In the genomic region with DNA sequence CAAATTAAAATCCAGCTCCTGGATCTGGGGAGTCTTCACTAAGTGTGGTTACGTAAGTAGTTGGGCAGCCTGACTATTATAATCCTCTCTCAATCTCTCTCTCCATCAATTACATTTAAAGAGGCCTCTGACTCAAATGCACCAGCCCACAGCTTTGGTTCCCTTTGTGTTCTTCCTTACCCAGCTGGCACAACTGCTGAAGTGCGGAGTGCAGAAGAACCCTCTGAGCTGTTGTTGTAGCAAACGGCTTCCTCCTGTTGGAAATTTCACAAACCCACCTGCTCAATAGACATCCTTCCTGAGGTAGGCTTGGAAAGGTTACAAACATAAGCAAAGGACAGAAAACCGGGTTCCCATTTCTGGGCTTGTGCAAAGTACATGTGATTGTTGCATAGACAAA, we compare ENCODE assay signal across 1 cellular context.
TF ChIP-seq lines count a peak whose summit lies in the region.

No MANE protein-coding gene starts in this region.

TF ChIP-seq in GM23338, 12 proteins besides CTCF, POLR2A, EP300 and RAD21 (continued from another document):
- TF ChIP-seq, protein P1, sequence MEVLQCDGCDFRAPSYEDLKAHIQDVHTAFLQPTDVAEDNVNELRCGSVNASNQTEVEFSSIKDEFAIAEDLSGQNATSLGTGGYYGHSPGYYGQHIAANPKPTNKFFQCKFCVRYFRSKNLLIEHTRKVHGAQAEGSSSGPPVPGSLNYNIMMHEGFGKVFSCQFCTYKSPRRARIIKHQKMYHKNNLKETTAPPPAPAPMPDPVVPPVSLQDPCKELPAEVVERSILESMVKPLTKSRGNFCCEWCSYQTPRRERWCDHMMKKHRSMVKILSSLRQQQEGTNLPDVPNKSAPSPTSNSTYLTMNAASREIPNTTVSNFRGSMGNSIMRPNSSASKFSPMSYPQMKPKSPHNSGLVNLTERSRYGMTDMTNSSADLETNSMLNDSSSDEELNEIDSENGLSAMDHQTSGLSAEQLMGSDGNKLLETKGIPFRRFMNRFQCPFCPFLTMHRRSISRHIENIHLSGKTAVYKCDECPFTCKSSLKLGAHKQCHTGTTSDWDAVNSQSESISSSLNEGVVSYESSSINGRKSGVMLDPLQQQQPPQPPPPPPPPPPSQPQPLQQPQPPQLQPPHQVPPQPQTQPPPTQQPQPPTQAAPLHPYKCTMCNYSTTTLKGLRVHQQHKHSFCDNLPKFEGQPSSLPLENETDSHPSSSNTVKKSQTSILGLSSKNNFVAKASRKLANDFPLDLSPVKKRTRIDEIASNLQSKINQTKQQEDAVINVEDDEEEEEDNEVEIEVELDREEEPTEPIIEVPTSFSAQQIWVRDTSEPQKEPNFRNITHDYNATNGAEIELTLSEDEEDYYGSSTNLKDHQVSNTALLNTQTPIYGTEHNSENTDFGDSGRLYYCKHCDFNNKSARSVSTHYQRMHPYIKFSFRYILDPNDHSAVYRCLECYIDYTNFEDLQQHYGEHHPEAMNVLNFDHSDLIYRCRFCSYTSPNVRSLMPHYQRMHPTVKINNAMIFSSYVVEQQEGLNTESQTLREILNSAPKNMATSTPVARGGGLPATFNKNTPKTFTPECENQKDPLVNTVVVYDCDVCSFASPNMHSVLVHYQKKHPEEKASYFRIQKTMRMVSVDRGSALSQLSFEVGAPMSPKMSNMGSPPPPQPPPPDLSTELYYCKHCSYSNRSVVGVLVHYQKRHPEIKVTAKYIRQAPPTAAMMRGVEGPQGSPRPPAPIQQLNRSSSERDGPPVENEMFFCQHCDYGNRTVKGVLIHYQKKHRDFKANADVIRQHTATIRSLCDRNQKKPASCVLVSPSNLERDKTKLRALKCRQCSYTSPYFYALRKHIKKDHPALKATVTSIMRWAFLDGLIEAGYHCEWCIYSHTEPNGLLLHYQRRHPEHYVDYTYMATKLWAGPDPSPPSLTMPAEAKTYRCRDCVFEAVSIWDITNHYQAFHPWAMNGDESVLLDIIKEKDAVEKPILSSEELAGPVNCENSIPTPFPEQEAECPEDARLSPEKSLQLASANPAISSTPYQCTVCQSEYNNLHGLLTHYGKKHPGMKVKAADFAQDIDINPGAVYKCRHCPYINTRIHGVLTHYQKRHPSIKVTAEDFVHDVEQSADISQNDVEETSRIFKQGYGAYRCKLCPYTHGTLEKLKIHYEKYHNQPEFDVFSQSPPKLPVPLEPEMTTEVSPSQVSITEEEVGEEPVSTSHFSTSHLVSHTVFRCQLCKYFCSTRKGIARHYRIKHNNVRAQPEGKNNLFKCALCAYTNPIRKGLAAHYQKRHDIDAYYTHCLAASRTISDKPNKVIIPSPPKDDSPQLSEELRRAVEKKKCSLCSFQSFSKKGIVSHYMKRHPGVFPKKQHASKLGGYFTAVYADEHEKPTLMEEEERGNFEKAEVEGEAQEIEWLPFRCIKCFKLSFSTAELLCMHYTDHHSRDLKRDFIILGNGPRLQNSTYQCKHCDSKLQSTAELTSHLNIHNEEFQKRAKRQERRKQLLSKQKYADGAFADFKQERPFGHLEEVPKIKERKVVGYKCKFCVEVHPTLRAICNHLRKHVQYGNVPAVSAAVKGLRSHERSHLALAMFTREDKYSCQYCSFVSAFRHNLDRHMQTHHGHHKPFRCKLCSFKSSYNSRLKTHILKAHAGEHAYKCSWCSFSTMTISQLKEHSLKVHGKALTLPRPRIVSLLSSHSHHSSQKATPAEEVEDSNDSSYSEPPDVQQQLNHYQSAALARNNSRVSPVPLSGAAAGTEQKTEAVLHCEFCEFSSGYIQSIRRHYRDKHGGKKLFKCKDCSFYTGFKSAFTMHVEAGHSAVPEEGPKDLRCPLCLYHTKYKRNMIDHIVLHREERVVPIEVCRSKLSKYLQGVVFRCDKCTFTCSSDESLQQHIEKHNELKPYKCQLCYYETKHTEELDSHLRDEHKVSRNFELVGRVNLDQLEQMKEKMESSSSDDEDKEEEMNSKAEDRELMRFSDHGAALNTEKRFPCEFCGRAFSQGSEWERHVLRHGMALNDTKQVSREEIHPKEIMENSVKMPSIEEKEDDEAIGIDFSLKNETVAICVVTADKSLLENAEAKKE (CRISPR knock-in tag; IDR thresholded peaks at IDR 0.05) = no peak
- TF ChIP-seq, protein P2, sequence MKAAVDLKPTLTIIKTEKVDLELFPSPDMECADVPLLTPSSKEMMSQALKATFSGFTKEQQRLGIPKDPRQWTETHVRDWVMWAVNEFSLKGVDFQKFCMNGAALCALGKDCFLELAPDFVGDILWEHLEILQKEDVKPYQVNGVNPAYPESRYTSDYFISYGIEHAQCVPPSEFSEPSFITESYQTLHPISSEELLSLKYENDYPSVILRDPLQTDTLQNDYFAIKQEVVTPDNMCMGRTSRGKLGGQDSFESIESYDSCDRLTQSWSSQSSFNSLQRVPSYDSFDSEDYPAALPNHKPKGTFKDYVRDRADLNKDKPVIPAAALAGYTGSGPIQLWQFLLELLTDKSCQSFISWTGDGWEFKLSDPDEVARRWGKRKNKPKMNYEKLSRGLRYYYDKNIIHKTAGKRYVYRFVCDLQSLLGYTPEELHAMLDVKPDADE (IDR thresholded peaks at IDR 0.05) = no peak
- no peak for TF ChIP-seq EZH2phosphoT487 (IDR thresholded peaks at IDR 0.05; ENCODE audit: unreplicated experiment)
- TF ChIP-seq EZH2 (IDR thresholded peaks at IDR 0.05; ENCODE audit: low read depth, unreplicated experiment) = no peak
- TF ChIP-seq, protein P3, sequence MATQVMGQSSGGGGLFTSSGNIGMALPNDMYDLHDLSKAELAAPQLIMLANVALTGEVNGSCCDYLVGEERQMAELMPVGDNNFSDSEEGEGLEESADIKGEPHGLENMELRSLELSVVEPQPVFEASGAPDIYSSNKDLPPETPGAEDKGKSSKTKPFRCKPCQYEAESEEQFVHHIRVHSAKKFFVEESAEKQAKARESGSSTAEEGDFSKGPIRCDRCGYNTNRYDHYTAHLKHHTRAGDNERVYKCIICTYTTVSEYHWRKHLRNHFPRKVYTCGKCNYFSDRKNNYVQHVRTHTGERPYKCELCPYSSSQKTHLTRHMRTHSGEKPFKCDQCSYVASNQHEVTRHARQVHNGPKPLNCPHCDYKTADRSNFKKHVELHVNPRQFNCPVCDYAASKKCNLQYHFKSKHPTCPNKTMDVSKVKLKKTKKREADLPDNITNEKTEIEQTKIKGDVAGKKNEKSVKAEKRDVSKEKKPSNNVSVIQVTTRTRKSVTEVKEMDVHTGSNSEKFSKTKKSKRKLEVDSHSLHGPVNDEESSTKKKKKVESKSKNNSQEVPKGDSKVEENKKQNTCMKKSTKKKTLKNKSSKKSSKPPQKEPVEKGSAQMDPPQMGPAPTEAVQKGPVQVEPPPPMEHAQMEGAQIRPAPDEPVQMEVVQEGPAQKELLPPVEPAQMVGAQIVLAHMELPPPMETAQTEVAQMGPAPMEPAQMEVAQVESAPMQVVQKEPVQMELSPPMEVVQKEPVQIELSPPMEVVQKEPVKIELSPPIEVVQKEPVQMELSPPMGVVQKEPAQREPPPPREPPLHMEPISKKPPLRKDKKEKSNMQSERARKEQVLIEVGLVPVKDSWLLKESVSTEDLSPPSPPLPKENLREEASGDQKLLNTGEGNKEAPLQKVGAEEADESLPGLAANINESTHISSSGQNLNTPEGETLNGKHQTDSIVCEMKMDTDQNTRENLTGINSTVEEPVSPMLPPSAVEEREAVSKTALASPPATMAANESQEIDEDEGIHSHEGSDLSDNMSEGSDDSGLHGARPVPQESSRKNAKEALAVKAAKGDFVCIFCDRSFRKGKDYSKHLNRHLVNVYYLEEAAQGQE (IDR thresholded peaks at IDR 0.05; ENCODE audit: unreplicated experiment) = no peak
- no peak for TF ChIP-seq STAT1 (IDR thresholded peaks at IDR 0.05; ENCODE audit: unreplicated experiment)
- no peak for TF ChIP-seq ZNF331 (CRISPR knock-in tag; IDR thresholded peaks at IDR 0.05; ENCODE audit: low read depth)
TF ChIP-seq in GM23338: peak in this region for 0.
